In the genomic region with DNA sequence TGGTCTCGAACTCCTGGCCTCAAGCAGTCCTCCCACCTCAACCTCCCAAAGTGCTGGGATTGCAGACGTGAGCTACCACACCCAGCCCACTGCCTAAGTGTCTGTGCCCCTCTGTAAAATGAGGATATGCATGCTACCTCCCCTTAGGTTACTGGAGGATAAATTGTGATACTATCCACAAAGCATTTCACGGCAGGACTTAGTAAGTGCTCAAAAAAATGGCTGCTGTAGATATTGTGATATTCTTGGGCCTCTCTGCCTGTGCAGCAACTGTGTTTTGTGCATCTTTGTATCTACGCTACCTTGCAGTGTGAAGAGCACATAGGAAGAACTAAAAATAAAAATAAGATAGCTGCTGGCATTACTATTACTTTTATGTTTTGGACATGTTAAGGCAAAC, we compare ENCODE assay signal across 27 cellular contexts. TPM values are rescaled to one million over a fixed set of nuclear protein-coding genes. Genes with fewer than 3 reads are reported as not detected.
A peak's percentile ranks its signal among the peaks of the same experiment; 100 is the strongest.
DNase-seq lines count a peak whose midpoint lies in the region; ATAC-seq, FAIRE-seq and TF ChIP-seq lines count a peak whose summit lies in the region.
"Had no signal": no experiment of that assay in that cellular context is flagged by ENCODE, and none has a peak within 500 bp of the region (broad histone marks: within the 10 kb centered on the region; RNA-seq: fewer than 3 reads in every experiment).

No MANE protein-coding gene starts in this region.

- H3K36me3 ChIP-seq in pancreas, result no peaks in the 10 kb centered on the region
- H3K36me3 ChIP-seq: BE2C, left ventricle myocardium inferior, SJSA1, upper lobe of right lung had no signal

- H3K36me3 Mint-ChIP-seq in activated naive CD4-positive, alpha-beta T cell treated with anti-CD3 and anti-CD28 coated beads for 36 hours (ENCODE audit: low read depth), result no peaks in the 10 kb centered on the region
- H3K36me3 Mint-ChIP-seq in activated naive CD4-positive, alpha-beta T cell treated with anti-CD3 and anti-CD28 coated beads, Interleukin-2, amount 50 U/mL, for 72 hours, result no peaks in the 10 kb centered on the region
- no peaks in the 10 kb centered on the region for H3K36me3 Mint-ChIP-seq in activated T-helper 17 cell treated with anti-CD3 and anti-CD28 coated beads, Interleukin-2, amount 50 U/mL, for 72 hours (ENCODE audit: low read depth)
- H3K36me3 Mint-ChIP-seq in mesothelial cell of epicardium, result no peaks in the 10 kb centered on the region
- H3K36me3 Mint-ChIP-seq in stimulated activated effector memory CD8-positive, alpha-beta T cell treated with anti-CD3 and anti-CD28 coated beads, Interleukin-12 subunit alpha, Interleukin-12 subunit beta, amount 100 ng/mL, for 72 hours, result no peaks in the 10 kb centered on the region

- intact Hi-C loops in activated naive CD4-positive, alpha-beta T cell treated with anti-CD3 and anti-CD28 coated beads for 36 hours (cut with micrococcal nuclease), result no loop called here
- intact Hi-C loops in pancreas (cut with DNase I), result loop anchor here in 1 of 3 donors (10.0 kb wide), 1 partner anchor 57 kb away; the partner anchor contains the start of gene ECI1

- no peaks in the 10 kb centered on the region for H3K27me3 ChIP-seq in pancreas
- H3K27me3 ChIP-seq: BE2C, body of pancreas had no signal

- H3K9me3 Mint-ChIP-seq in activated naive CD4-positive, alpha-beta T cell treated with anti-CD3 and anti-CD28 coated beads for 36 hours, result no peaks in the 10 kb centered on the region
- no peaks in the 10 kb centered on the region for H3K9me3 Mint-ChIP-seq in activated naive CD4-positive, alpha-beta T cell treated with anti-CD3 and anti-CD28 coated beads, Interleukin-2, amount 50 U/mL, for 72 hours
- H3K9me3 Mint-ChIP-seq in activated T-helper 17 cell treated with anti-CD3 and anti-CD28 coated beads, Interleukin-2, amount 50 U/mL, for 72 hours, result no peaks in the 10 kb centered on the region
- no peaks in the 10 kb centered on the region for H3K9me3 Mint-ChIP-seq in mesothelial cell of epicardium
- no peaks in the 10 kb centered on the region for H3K9me3 Mint-ChIP-seq in stimulated activated effector memory CD8-positive, alpha-beta T cell treated with anti-CD3 and anti-CD28 coated beads, Interleukin-12 subunit alpha, Interleukin-12 subunit beta, amount 100 ng/mL, for 72 hours

- CTCF ChIA-PET in activated naive CD4-positive, alpha-beta T cell treated with anti-CD3 and anti-CD28 coated beads for 36 hours (lab: Charles Lee), result no interaction called here

- peaks cover 4% of the 10 kb centered on the region for H3K4me1 Mint-ChIP-seq in activated naive CD4-positive, alpha-beta T cell treated with anti-CD3 and anti-CD28 coated beads for 36 hours (ENCODE audit: low read depth)
- no peaks in the 10 kb centered on the region for H3K4me1 Mint-ChIP-seq in activated T-helper 17 cell treated with anti-CD3 and anti-CD28 coated beads, Interleukin-2, amount 50 U/mL, for 72 hours
- H3K4me1 Mint-ChIP-seq in mesothelial cell of epicardium, result peaks cover 10% of the 10 kb centered on the region
- H3K4me1 Mint-ChIP-seq in stimulated activated effector memory CD8-positive, alpha-beta T cell treated with anti-CD3 and anti-CD28 coated beads, Interleukin-12 subunit alpha, Interleukin-12 subunit beta, amount 100 ng/mL, for 72 hours, result peaks cover 7% of the 10 kb centered on the region

- H3K4me3 Mint-ChIP-seq in activated naive CD4-positive, alpha-beta T cell treated with anti-CD3 and anti-CD28 coated beads for 36 hours, result peak overlapping the region; percentile 27
- peak overlapping the region; percentile 47 for H3K4me3 Mint-ChIP-seq in activated T-helper 17 cell treated with anti-CD3 and anti-CD28 coated beads, Interleukin-2, amount 50 U/mL, for 72 hours
- peak overlapping the region; percentile 56 for H3K4me3 Mint-ChIP-seq in mesothelial cell of epicardium
- peak overlapping the region; percentile 55 for H3K4me3 Mint-ChIP-seq in stimulated activated effector memory CD8-positive, alpha-beta T cell treated with anti-CD3 and anti-CD28 coated beads, Interleukin-12 subunit alpha, Interleukin-12 subunit beta, amount 100 ng/mL, for 72 hours

- DNase-seq in activated naive CD4-positive, alpha-beta T cell treated with anti-CD3 and anti-CD28 coated beads for 36 hours, result no peak
- DNase-seq in activated naive CD4-positive, alpha-beta T cell treated with anti-CD3 and anti-CD28 coated beads, Interleukin-2, amount 50 U/mL, for 72 hours (ENCODE audit: low spot score in 2 of 2), result no peak
- DNase-seq in mesothelial cell of epicardium (ENCODE audit: low spot score in 2 of 2, unreplicated experiment in 2 of 2) (no peak), pancreas (no peak), DMS 273 treated with DMSO at 0.1 percent for 48 hours (lab: John Stamatoyannopoulos, UW) (no peak), NCI-H2227 treated with DMSO at 0.1 percent for 48 hours (lab: John Stamatoyannopoulos, UW) (no peak)
- DNase-seq in stimulated activated effector memory CD8-positive, alpha-beta T cell treated with anti-CD3 and anti-CD28 coated beads, Interleukin-12 subunit alpha, Interleukin-12 subunit beta, amount 100 ng/mL, for 72 hours (ENCODE audit: low spot score in 2 of 2), result no peak
- DNase-seq: BE2C; body of pancreas; COR-L47; DMS79 treated with DMSO at 0.1 percent for 48 hours; HCEC 1CT; left ventricle myocardium inferior; MM.1S; NCI-H1436; NCI-H446; NCI-H82; right cardiac atrium; RPMI8226; stimulated activated CD4-positive, alpha-beta T cell treated with anti-CD3 and anti-CD28 coated beads, Interleukin-2, amount 100 ng/mL, for 24 hours; upper lobe of right lung had no signal

- no peak overlapping the region for H3K4me3 ChIP-seq in pancreas
- H3K4me3 ChIP-seq: body of pancreas, left ventricle myocardium inferior, SJSA1, upper lobe of right lung had no signal

- H3K9me3 ChIP-seq in pancreas, result no peaks in the 10 kb centered on the region
- H3K9me3 ChIP-seq: BE2C, body of pancreas, left ventricle myocardium inferior, SJSA1, upper lobe of right lung had no signal

- no peak for ATAC-seq in activated naive CD4-positive, alpha-beta T cell treated with anti-CD3 and anti-CD28 coated beads, Interleukin-2, amount 50 U/mL, for 72 hours
- ATAC-seq in activated T-helper 17 cell treated with anti-CD3 and anti-CD28 coated beads, Interleukin-2, amount 50 U/mL, for 72 hours (replicated peaks), result no peak
- ATAC-seq in stimulated activated effector memory CD8-positive, alpha-beta T cell treated with anti-CD3 and anti-CD28 coated beads, Interleukin-12 subunit alpha, Interleukin-12 subunit beta, amount 100 ng/mL, for 72 hours, result no peak
- no peak for ATAC-seq in pancreas
- ATAC-seq: body of pancreas, right cardiac atrium, upper lobe of right lung had no signal

- no peak for TF ChIP-seq CTCF in mesothelial cell of epicardium (IDR thresholded peaks at IDR 0.05; ENCODE audit: unreplicated experiment)
- no peak for TF ChIP-seq CTCF in pancreas (IDR thresholded peaks at IDR 0.05)

- H3K27ac Mint-ChIP-seq in activated naive CD4-positive, alpha-beta T cell treated with anti-CD3 and anti-CD28 coated beads for 36 hours, result no peak overlapping the region
- H3K27ac Mint-ChIP-seq in activated naive CD4-positive, alpha-beta T cell treated with anti-CD3 and anti-CD28 coated beads, Interleukin-2, amount 50 U/mL, for 72 hours, result peak overlapping the region in 1 of 2 donors; percentile 44
- no peak overlapping the region for H3K27ac Mint-ChIP-seq in activated T-helper 17 cell treated with anti-CD3 and anti-CD28 coated beads, Interleukin-2, amount 50 U/mL, for 72 hours
- no peak overlapping the region for H3K27ac Mint-ChIP-seq in mesothelial cell of epicardium
- H3K27ac Mint-ChIP-seq in stimulated activated effector memory CD8-positive, alpha-beta T cell treated with anti-CD3 and anti-CD28 coated beads, Interleukin-12 subunit alpha, Interleukin-12 subunit beta, amount 100 ng/mL, for 72 hours, result no peak overlapping the region

- peaks cover 5 to 7% (median 7%) of the 10 kb centered on the region in 3 donors for H3K4me1 ChIP-seq in pancreas

- peaks cover 26% of the 10 kb centered on the region for H3K27me3 Mint-ChIP-seq in activated naive CD4-positive, alpha-beta T cell treated with anti-CD3 and anti-CD28 coated beads for 36 hours (ENCODE audit: low read depth)
- peaks cover 15% of the 10 kb centered on the region for H3K27me3 Mint-ChIP-seq in activated T-helper 17 cell treated with anti-CD3 and anti-CD28 coated beads, Interleukin-2, amount 50 U/mL, for 72 hours
- H3K27me3 Mint-ChIP-seq in mesothelial cell of epicardium (ENCODE audit: low read depth), result peaks cover 48% of the 10 kb centered on the region

- H3K27ac ChIP-seq in pancreas, result no peak overlapping the region
- H3K27ac ChIP-seq: body of pancreas, epithelial cell of prostate, KMS-11, left ventricle myocardium inferior, SJSA1, upper lobe of right lung had no signal

- 69 to 74% methylated on average over 4 of the region's 4 CpGs for WGBS in pancreas, 2 donors

- no peak for FAIRE-seq in pancreas (lab: Jason Lieb, UNC)
- FAIRE-seq: islet of Langerhans had no signal

RNA-seq across cellular contexts. Expression of gene CASKIN1, which starts 1.9 kb away (rescaled TPM):
- under 1 TPM; 0.15 to 0.17 TPM for total RNA-seq in activated naive CD4-positive, alpha-beta T cell treated with anti-CD3 and anti-CD28 coated beads for 36 hours
- 10 to 100 TPM in 1 of 2 donors, under 1 TPM in 1; 0.77 to 11.3 TPM for total RNA-seq in activated naive CD4-positive, alpha-beta T cell treated with anti-CD3 and anti-CD28 coated beads, Interleukin-2, amount 50 U/mL, for 72 hours
- 1 to 10 TPM in 1 of 2 donors, under 1 TPM in 1; 0.78 to 6.6 TPM for total RNA-seq in activated T-helper 17 cell treated with anti-CD3 and anti-CD28 coated beads, Interleukin-2, amount 50 U/mL, for 72 hours
- 8.9 to 9.8 TPM (median 9.8 TPM) in 3 replicates for total RNA-seq in mesothelial cell of epicardium
- 1 to 10 TPM in 2 of 6 donors, under 1 TPM in 4; 0.61 to 1.7 (median 0.81) TPM for total RNA-seq in pancreas
- polyA plus RNA-seq in pancreas, result 1 to 10 TPM; 1.5 to 2.1 TPM
- total RNA-seq: SJSA1, subcutaneous adipose tissue had no signal

RNA-seq across cellular contexts. Expression of gene MLST8, which starts 7.0 kb away (rescaled TPM):
- total RNA-seq in activated naive CD4-positive, alpha-beta T cell treated with anti-CD3 and anti-CD28 coated beads for 36 hours, result 10 to 100 TPM; 70.0 to 70.1 TPM
- total RNA-seq in activated naive CD4-positive, alpha-beta T cell treated with anti-CD3 and anti-CD28 coated beads, Interleukin-2, amount 50 U/mL, for 72 hours, result 10 to 100 TPM; 49.5 to 52.2 TPM
- total RNA-seq in activated T-helper 17 cell treated with anti-CD3 and anti-CD28 coated beads, Interleukin-2, amount 50 U/mL, for 72 hours, result 10 to 100 TPM; 33.4 to 48.8 TPM
- 45.9 to 49.0 TPM (median 47.2 TPM) in 3 replicates for total RNA-seq in mesothelial cell of epicardium
- 10 to 100 TPM; 16.6 to 27.0 (median 19.1) TPM for total RNA-seq in pancreas
- polyA plus RNA-seq in pancreas, result 10 to 100 TPM; 59.3 to 62.8 TPM

RNA-seq across cellular contexts. Expression of gene BRICD5, which starts 12.4 kb away (rescaled TPM):
- total RNA-seq in activated naive CD4-positive, alpha-beta T cell treated with anti-CD3 and anti-CD28 coated beads for 36 hours, result 1 to 10 TPM; 2.6 to 3.1 TPM
- total RNA-seq in activated naive CD4-positive, alpha-beta T cell treated with anti-CD3 and anti-CD28 coated beads, Interleukin-2, amount 50 U/mL, for 72 hours, result 10 to 100 TPM in 1 of 2 donors, 1 to 10 TPM in 1; 6.3 to 10.3 TPM
- total RNA-seq in activated T-helper 17 cell treated with anti-CD3 and anti-CD28 coated beads, Interleukin-2, amount 50 U/mL, for 72 hours, result 1 to 10 TPM; 6.9 to 8.9 TPM
- total RNA-seq in mesothelial cell of epicardium (11.9 to 14.4 TPM (median 13.0 TPM) in 3 replicates), pancreas (1 to 10 TPM; 1.0 to 2.4 (median 2.0) TPM)
- 10 to 100 TPM in 1 of 2 donors, 1 to 10 TPM in 1; 8.9 to 24.5 TPM for polyA plus RNA-seq in pancreas

RNA-seq across cellular contexts. Expression of gene PGP, which starts 16.4 kb away (rescaled TPM):
- 10 to 100 TPM; 11.2 to 12.2 TPM for total RNA-seq in activated naive CD4-positive, alpha-beta T cell treated with anti-CD3 and anti-CD28 coated beads for 36 hours
- total RNA-seq in activated naive CD4-positive, alpha-beta T cell treated with anti-CD3 and anti-CD28 coated beads, Interleukin-2, amount 50 U/mL, for 72 hours, result 10 to 100 TPM; 15.1 to 20.9 TPM
- 10 to 100 TPM; 11.6 to 21.6 TPM for total RNA-seq in activated T-helper 17 cell treated with anti-CD3 and anti-CD28 coated beads, Interleukin-2, amount 50 U/mL, for 72 hours
- total RNA-seq in mesothelial cell of epicardium (15.2 to 17.9 TPM (median 16.8 TPM) in 3 replicates), pancreas (1 to 10 TPM; 2.9 to 5.8 (median 3.7) TPM)
- 10 to 100 TPM in 1 of 2 donors, 1 to 10 TPM in 1; 8.9 to 10.2 TPM for polyA plus RNA-seq in pancreas

RNA-seq across cellular contexts. Expression of gene E4F1, which starts 25.1 kb away (rescaled TPM):
- total RNA-seq in activated naive CD4-positive, alpha-beta T cell treated with anti-CD3 and anti-CD28 coated beads for 36 hours, result 10 to 100 TPM; 21.2 to 21.7 TPM
- total RNA-seq in activated naive CD4-positive, alpha-beta T cell treated with anti-CD3 and anti-CD28 coated beads, Interleukin-2, amount 50 U/mL, for 72 hours, result 10 to 100 TPM; 19.0 to 22.5 TPM
- 10 to 100 TPM; 20.1 to 22.8 TPM for total RNA-seq in activated T-helper 17 cell treated with anti-CD3 and anti-CD28 coated beads, Interleukin-2, amount 50 U/mL, for 72 hours
- 29.3 to 36.3 TPM (median 33.0 TPM) in 3 replicates for total RNA-seq in mesothelial cell of epicardium
- 10 to 100 TPM in 2 of 6 donors, 1 to 10 TPM in 4; 8.7 to 13.2 (median 9.4) TPM for total RNA-seq in pancreas
- polyA plus RNA-seq in pancreas, result 10 to 100 TPM; 47.8 to 48.4 TPM
